Comparison of ENCODE assay signal across 17 cellular contexts in the genomic region with DNA sequence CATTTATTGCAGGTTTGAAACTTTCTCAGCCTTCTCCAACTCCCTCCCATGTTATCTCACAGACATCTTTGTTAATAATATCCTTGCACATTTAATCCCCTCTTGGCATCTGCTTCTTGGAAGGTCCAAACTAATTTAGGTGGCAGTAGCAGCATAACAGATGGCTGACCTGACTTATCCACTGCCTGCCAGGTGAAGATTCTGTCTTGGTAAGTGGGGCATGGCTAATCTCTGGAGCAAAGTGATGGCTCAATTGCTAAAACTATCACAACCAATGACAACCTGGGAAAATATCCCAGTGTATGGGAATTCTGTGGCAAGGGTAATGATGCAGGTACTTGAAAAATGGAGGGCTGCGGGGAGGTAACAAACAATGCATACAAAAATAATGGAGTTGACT. TPM values are rescaled to one million over a fixed set of nuclear protein-coding genes. Genes with fewer than 3 reads are reported as not detected.
DNase-seq lines count a peak whose midpoint lies in the region; ATAC-seq lines count a peak whose summit lies in the region.
"Had no signal": no experiment of that assay in that cellular context is flagged by ENCODE, and none has a peak within 500 bp of the region (broad histone marks: within the 10 kb centered on the region; RNA-seq: fewer than 3 reads in every experiment).

No MANE protein-coding gene starts in this region.

- peak; percentile 74 for DNase-seq in G401 (ENCODE audit: low spot score)
- peak; percentile 93 for DNase-seq in NCI-H82 (lab: John Stamatoyannopoulos, UW)
- peak; percentile 68 for DNase-seq in cerebellar cortex (ENCODE audit: low spot score)
- no peak for DNase-seq in ecto neural progenitor cell (ENCODE audit: low spot score)
- no peak for DNase-seq in NCI-H187 treated with DMSO at 0.1 percent for 48 hours (lab: John Stamatoyannopoulos, UW)
- DNase-seq: 8988T; Caco-2; CD4-positive, CD25-positive, alpha-beta regulatory T cell; CD8-positive, alpha-beta T cell; DMS153; DND-41; GDM1; H9 had no signal

- no peak for ATAC-seq in HG02610 (IDR thresholded peaks at IDR 0.05; ENCODE audit: unreplicated experiment)
- ATAC-seq: CD8-positive, alpha-beta T cell; GM12878; GM23338; HCT116 had no signal

- in situ Hi-C loops in G401 (cut with HindIII; ENCODE audit: low sequenced_read_pairs): no loop called here

RNA-seq across cellular contexts. Expression of gene ALG10B, which starts 58.2 kb away (rescaled TPM):
- total RNA-seq in G401 (2014; rRNA removed; shearing (Covaris generic)): 1.3 and 3.2 TPM in 2 replicates

Comparison
In these comparisons a context has a peak if more than half of its experiments do, and no peak if none do; other contexts are left out.
1. DNase-seq: peak in G401 (single experiment), NCI-H82 (single experiment) and cerebellar cortex (single experiment); none in ecto neural progenitor cell (single experiment) and NCI-H187 treated with DMSO at 0.1 percent for 48 hours (single experiment).